ENCODE assay signal across 8 cellular contexts in the genomic region with DNA sequence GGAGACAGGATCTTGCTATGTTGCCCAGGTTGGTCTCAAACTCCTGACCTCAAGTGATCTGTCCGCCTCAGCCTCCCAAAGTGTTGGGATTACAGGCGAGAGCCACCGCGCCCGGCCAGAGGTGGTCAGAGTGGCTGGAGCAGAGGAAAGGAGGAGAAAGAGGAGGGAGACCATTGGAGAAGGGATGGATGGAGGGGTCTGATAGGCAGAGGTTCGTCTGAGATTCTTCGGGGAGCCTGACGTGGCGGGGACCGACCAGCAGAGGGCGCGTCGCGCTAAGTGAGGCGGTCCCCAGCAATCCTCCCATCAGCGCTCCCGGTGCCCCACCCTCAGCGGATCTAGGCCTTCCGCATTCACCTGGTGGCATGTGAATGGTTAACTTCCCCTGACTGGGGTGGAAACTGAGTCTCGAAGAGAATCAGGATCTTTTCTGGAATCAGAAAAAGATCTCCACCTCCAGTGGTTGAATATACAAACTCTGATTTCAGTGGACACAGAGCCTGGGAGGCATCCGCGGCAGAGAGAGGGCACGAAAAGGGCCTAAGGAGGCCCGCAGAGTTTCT. TPM values are rescaled to one million over a fixed set of nuclear protein-coding genes. Genes with fewer than 3 reads are reported as not detected.
DNase-seq lines count a peak whose midpoint lies in the region; ATAC-seq, FAIRE-seq and TF ChIP-seq lines count a peak whose summit lies in the region.

No MANE protein-coding gene starts in this region.

- no peaks in the 10 kb centered on the region for H3K79me2 ChIP-seq in KMS-11 (ENCODE audit: insufficient read depth, low read depth)

- no peak overlapping the region for H3K9ac ChIP-seq in KMS-11

- no peak for FAIRE-seq in H54 (lab: Jason Lieb, UNC)

- TF ChIP-seq CTCF in GM10266 (IDR thresholded peaks at IDR 0.05; ENCODE audit: control insufficient read depth, insufficient read depth, low read depth, missing control alignments) (peak; percentile 96), KMS-11 (conservative IDR thresholded peaks at IDR 0.05; ENCODE audit: low read depth, low read length) (peak; percentile 83), heart right ventricle (IDR thresholded peaks at IDR 0.05) (peak; percentile 92 to 98 (median 97))

- WGBS in heart right ventricle, 2 donors, result 15 to 18% methylated on average over 21 to 24 of the region's 24 CpGs

- peak; percentile 97 to 99 for ATAC-seq in activated naive CD4-positive, alpha-beta T cell treated with anti-CD3 and anti-CD28 coated beads, Interleukin-2, amount 50 U/mL, for 72 hours
- ATAC-seq in heart right ventricle, result peak; percentile 70 to 85 (median 78)

- H3K4me3 ChIP-seq in KMS-11 (IDR thresholded peaks at IDR 0.05; ENCODE audit: insufficient read depth, low read depth, low read length), result no peak overlapping the region
- no peak overlapping the region for H3K4me3 ChIP-seq in heart right ventricle

- peak overlapping the region; percentile 30; the same call in 1 of the 2 replicates for H2AFZ ChIP-seq in KMS-11 (ENCODE audit: low read depth)

- H3K36me3 ChIP-seq in KMS-11 (ENCODE audit: insufficient read depth) (no peaks in the 10 kb centered on the region), heart right ventricle (peaks cover 0 to 13% (median 0%) of the 10 kb centered on the region in 9 donors)

- no peak for TF ChIP-seq POLR2A in H54 (IDR thresholded peaks at IDR 0.05; ENCODE audit: low read depth, low read length)

- no peak overlapping the region; the same call in 1 of the 2 replicates for H3K4me2 ChIP-seq in KMS-11

- no peaks in the 10 kb centered on the region for H3K9me3 Mint-ChIP-seq in activated naive CD4-positive, alpha-beta T cell treated with anti-CD3 and anti-CD28 coated beads, Interleukin-2, amount 50 U/mL, for 72 hours

- H3K27ac ChIP-seq in KMS-11, result no peak overlapping the region
- H3K27ac ChIP-seq in heart right ventricle, result peak overlapping the region in 8 of 10 donors; percentile 56 to 86 (median 77)

- DNase-seq in GM10266 (ENCODE audit: extremely low spot score) (peak; percentile 88), SKM-1 treated with dmso at 0.1 percent for 144 hours (lab: John Stamatoyannopoulos, UW; ENCODE audit: unreplicated experiment) (peak; percentile 60), heart right ventricle (peak; percentile 78 to 81), retina (peak; percentile 88), H54 (ENCODE audit: insufficient read length, low spot score) (no peak), NCI-H1048 (lab: John Stamatoyannopoulos, UW) (no peak)
- DNase-seq in activated naive CD4-positive, alpha-beta T cell treated with anti-CD3 and anti-CD28 coated beads, Interleukin-2, amount 50 U/mL, for 72 hours (ENCODE audit: low spot score in 2 of 2), result peak; percentile 82 to 91

- intact Hi-C loops in heart right ventricle (cut with DNase I), result loop anchor here (1.0 to 10.0 kb wide), 6 partner anchors 40 to 509 kb away; partner anchors contain the start of genes NXNL1 (in 2 of the 10) and RPL18A (in 1 of the 10)

- H3K27ac Mint-ChIP-seq in activated naive CD4-positive, alpha-beta T cell treated with anti-CD3 and anti-CD28 coated beads, Interleukin-2, amount 50 U/mL, for 72 hours, result peak overlapping the region in 1 of 2 donors; percentile 63

- H3K36me3 Mint-ChIP-seq in activated naive CD4-positive, alpha-beta T cell treated with anti-CD3 and anti-CD28 coated beads, Interleukin-2, amount 50 U/mL, for 72 hours, result no peaks in the 10 kb centered on the region

- no peaks in the 10 kb centered on the region for H3K9me3 ChIP-seq in heart right ventricle

- no peaks in the 10 kb centered on the region for H4K20me1 ChIP-seq in KMS-11 (ENCODE audit: insufficient read depth)

- H3K4me1 ChIP-seq in KMS-11 (ENCODE audit: low read depth, poor library complexity, severe bottlenecking) (peaks cover 18% of the 10 kb centered on the region), heart right ventricle (peaks cover 16 to 52% (median 36%) of the 10 kb centered on the region in 9 donors)

- peaks cover 20% of the 10 kb centered on the region for H3K27me3 ChIP-seq in KMS-11 (ENCODE audit: insufficient read depth, low read depth)
- peaks cover 0 to 19% (median 0%) of the 10 kb centered on the region in 7 donors for H3K27me3 ChIP-seq in heart right ventricle

RNA-seq across cellular contexts. Expression of gene GTPBP3, which starts 8.8 kb away (rescaled TPM):
- total RNA-seq in activated naive CD4-positive, alpha-beta T cell treated with anti-CD3 and anti-CD28 coated beads, Interleukin-2, amount 50 U/mL, for 72 hours, result 10 to 100 TPM; 11.1 to 46.1 TPM
- total RNA-seq in heart right ventricle, result 10 to 100 TPM in 4 of 10 donors, 1 to 10 TPM in 6; 8.0 to 12.4 (median 9.8) TPM
- polyA plus RNA-seq in heart right ventricle, result 10 to 100 TPM in 1 of 2 donors, 1 to 10 TPM in 1; 8.9 to 12.8 TPM

RNA-seq across cellular contexts. Expression of gene ANO8, which starts 11.5 kb away (rescaled TPM):
- 1 to 10 TPM; 4.5 to 7.2 TPM for total RNA-seq in activated naive CD4-positive, alpha-beta T cell treated with anti-CD3 and anti-CD28 coated beads, Interleukin-2, amount 50 U/mL, for 72 hours
- total RNA-seq in heart right ventricle, result 10 to 100 TPM in 3 of 10 donors, 1 to 10 TPM in 7; 6.2 to 11.7 (median 8.0) TPM
- polyA plus RNA-seq in heart right ventricle, result 10 to 100 TPM in 1 of 2 donors, 1 to 10 TPM in 1; 3.3 to 14.6 TPM

RNA-seq across cellular contexts. Expression of gene PLVAP, which starts 31.0 kb away (rescaled TPM):
- total RNA-seq in activated naive CD4-positive, alpha-beta T cell treated with anti-CD3 and anti-CD28 coated beads, Interleukin-2, amount 50 U/mL, for 72 hours, result under 1 TPM in 1 of 2 donors, not detected in 1; 0.20 TPM
- total RNA-seq in heart right ventricle, result 10 to 100 TPM in 9 of 10 donors, 1 to 10 TPM in 1; 7.5 to 56.0 (median 22.1) TPM
- polyA plus RNA-seq in heart right ventricle, result 10 to 100 TPM; 69.1 to 74.9 TPM

RNA-seq across cellular contexts. Expression of gene DDA1, which starts 36.8 kb away (rescaled TPM):
- total RNA-seq in activated naive CD4-positive, alpha-beta T cell treated with anti-CD3 and anti-CD28 coated beads, Interleukin-2, amount 50 U/mL, for 72 hours, result 10 to 100 TPM; 30.0 to 39.7 TPM
- total RNA-seq in heart right ventricle, result 10 to 100 TPM; 24.0 to 39.7 (median 34.7) TPM
- polyA plus RNA-seq in heart right ventricle, result 10 to 100 TPM; 20.4 to 85.7 TPM

RNA-seq across cellular contexts. Expression of gene MRPL34, which starts 40.5 kb away (rescaled TPM):
- total RNA-seq in activated naive CD4-positive, alpha-beta T cell treated with anti-CD3 and anti-CD28 coated beads, Interleukin-2, amount 50 U/mL, for 72 hours, result 100 to 1,000 TPM in 1 of 2 donors, 10 to 100 TPM in 1; 70.2 to 100 TPM
- 100 to 1,000 TPM; 122 to 259 (median 151) TPM for total RNA-seq in heart right ventricle
- 100 to 1,000 TPM; 157 to 301 TPM for polyA plus RNA-seq in heart right ventricle

Comparison
In these comparisons a context has a peak if more than half of its experiments do, and no peak if none do; other contexts are left out.
1. DNase-seq: peak in GM10266 (single experiment), SKM-1 treated with dmso at 0.1 percent for 144 hours (single experiment), activated naive CD4-positive, alpha-beta T cell treated with anti-CD3 and anti-CD28 coated beads, Interleukin-2, amount 50 U/mL, for 72 hours (2 of 2), heart right ventricle (2 of 2) and retina (single experiment); none in H54 (single experiment) and NCI-H1048 (single experiment).
2. RNA of gene PLVAP, which starts 31.0 kb away (total RNA-seq): 7.5 to 56.0 TPM in heart right ventricle; 0.20 TPM in activated naive CD4-positive, alpha-beta T cell treated with anti-CD3 and anti-CD28 coated beads, Interleukin-2, amount 50 U/mL, for 72 hours; every median in the first group is over 4 times any median in the second.
3. Peak in every context shown above with its lines, with median percentiles within 50 percentile points of each other: CTCF ChIP-seq.